Comparison of ENCODE assay signal across 11 cellular contexts in genomic region chr7:2525161-2525930, GRCh38. TPM values are rescaled to one million over a fixed set of nuclear protein-coding genes. Genes with fewer than 3 reads are reported as not detected.
A peak's percentile ranks its signal among the peaks of the same experiment; 100 is the strongest.
DNase-seq lines count a peak whose midpoint lies in the region; ATAC-seq and TF ChIP-seq lines count a peak whose summit lies in the region.
"Had no signal": no experiment of that assay in that cellular context is flagged by ENCODE, and none has a peak within 500 bp of the region (broad histone marks: within the 10 kb centered on the region; RNA-seq: fewer than 3 reads in every experiment).

No MANE protein-coding gene starts in this region.

- peaks cover 12% of the 10 kb centered on the region for H3K36me3 ChIP-seq in right atrium auricular region
- H3K36me3 ChIP-seq in WERI-Rb-1, result peaks cover 55% of the 10 kb centered on the region
- H3K36me3 ChIP-seq in vagina, result no peaks in the 10 kb centered on the region

- H3K27me3 Mint-ChIP-seq in naive B cell, result no peaks in the 10 kb centered on the region

- intact Hi-C loops in left ventricle myocardium superior (cut with micrococcal nuclease), result no loop called here
- intact Hi-C loops in vagina (cut with DNase I), result no loop called here
- intact Hi-C loops in posterior cingulate gyrus (cut with DNase I), result loop anchor here (2.0 kb wide), 1 partner anchor 33 kb away; the partner anchor contains the start of gene IQCE

- H3K4me3 Mint-ChIP-seq in naive B cell, result peak overlapping the region; percentile 35 to 81 (median 65)
- H3K4me3 Mint-ChIP-seq: mesothelial cell of epicardium had no signal

- no peak for TF ChIP-seq POLR2A in vagina (IDR thresholded peaks at IDR 0.05)

- peaks cover 0 to 92% of the 10 kb centered on the region in 2 donors for H3K4me1 ChIP-seq in right atrium auricular region
- peaks cover 98% of the 10 kb centered on the region for H3K4me1 ChIP-seq in vagina

- H3K27me3 ChIP-seq in right atrium auricular region (no peaks in the 10 kb centered on the region), WERI-Rb-1 (ENCODE audit: insufficient read depth, low read depth, severe bottlenecking) (no peaks in the 10 kb centered on the region), vagina (no peaks in the 10 kb centered on the region)

- peaks cover 0 to 13% of the 10 kb centered on the region in 2 donors for H3K36me3 Mint-ChIP-seq in naive B cell

- TF ChIP-seq CTCF in right atrium auricular region (IDR thresholded peaks at IDR 0.05), result no peak
- TF ChIP-seq CTCF in WERI-Rb-1 (IDR thresholded peaks at IDR 0.05; ENCODE audit: low read depth, low read length), result no peak
- no peak for TF ChIP-seq CTCF in vagina (IDR thresholded peaks at IDR 0.05)
- TF ChIP-seq CTCF in omental fat pad (IDR thresholded peaks at IDR 0.05), result no peak

- peak overlapping the region; percentile 61 to 95 (median 76) for H3K27ac Mint-ChIP-seq in naive B cell
- H3K27ac Mint-ChIP-seq: mesothelial cell of epicardium had no signal

- no peaks in the 10 kb centered on the region for H3K9me3 Mint-ChIP-seq in naive B cell
- H3K9me3 Mint-ChIP-seq: mesothelial cell of epicardium had no signal

- no peaks in the 10 kb centered on the region for H3K9me3 ChIP-seq in right atrium auricular region
- no peaks in the 10 kb centered on the region for H3K9me3 ChIP-seq in WERI-Rb-1 (ENCODE audit: severe bottlenecking)
- no peaks in the 10 kb centered on the region for H3K9me3 ChIP-seq in vagina

- H3K4me3 ChIP-seq in right atrium auricular region (no peak overlapping the region), WERI-Rb-1 (ENCODE audit: low read depth, low read length) (no peak overlapping the region), vagina (no peak overlapping the region)

- DNase-seq in left ventricle myocardium superior (peak; percentile 33), right atrium auricular region (ENCODE audit: low spot score) (no peak), WERI-Rb-1 (no peak), naive B cell (no peak), vagina (ENCODE audit: extremely low spot score in 2 of 2) (no peak), posterior cingulate gyrus (no peak), omental fat pad (ENCODE audit: low spot score) (no peak)
- DNase-seq: activated CD4-positive, CD25-positive, alpha-beta regulatory T cell treated with anti-CD3 and anti-CD28 coated beads, Interleukin-2, amount 50 U/mL, for 72 hours; activated naive CD4-positive, alpha-beta T cell treated with anti-CD3 and anti-CD28 coated beads, Interleukin-2, amount 50 U/mL, for 16 hours had no signal

- H3K27ac ChIP-seq in right atrium auricular region (no peak overlapping the region), WERI-Rb-1 (0 out of 2 replicates have a peak overlapping the region, but pooled peaks have one; percentile 31), vagina (peak overlapping the region; percentile 73)

- H3K4me1 Mint-ChIP-seq in naive B cell, result peaks cover 52 to 85% (median 68%) of the 10 kb centered on the region in 3 donors

- no peak for ATAC-seq in left ventricle myocardium superior
- ATAC-seq in naive B cell (ENCODE audit: low read depth in 2 of 2), result no peak
- no peak for ATAC-seq in HG02623 (IDR thresholded peaks at IDR 0.05; ENCODE audit: unreplicated experiment)
- no peak for ATAC-seq in omental fat pad (ENCODE audit: low FRiP score)

RNA-seq across cellular contexts. Expression of gene LFNG, which starts 5.8 kb away (rescaled TPM):
- total RNA-seq in left ventricle myocardium superior, result 6.4 TPM
- 1 to 10 TPM; 3.8 to 4.3 TPM for total RNA-seq in right atrium auricular region
- 1 to 10 TPM in 5 of 6 donors, under 1 TPM in 1; 0.59 to 4.0 (median 2.2) TPM for polyA plus RNA-seq in naive B cell (ENCODE audit: low read depth in 6 of 6)
- 36.8 TPM for total RNA-seq in vagina
- 10 to 100 TPM in 3 of 4 donors, 1 to 10 TPM in 1; 4.7 to 25.9 (median 21.6) TPM for total RNA-seq in omental fat pad

RNA-seq across cellular contexts. Expression of gene BRAT1, which starts 30.0 kb away (rescaled TPM):
- total RNA-seq in left ventricle myocardium superior (16.5 TPM), right atrium auricular region (10 to 100 TPM; 20.9 to 24.6 TPM), vagina (66.0 TPM), omental fat pad (10 to 100 TPM; 22.7 to 33.1 (median 26.3) TPM)
- polyA plus RNA-seq in naive B cell (ENCODE audit: low read depth in 6 of 6), result 10 to 100 TPM; 17.7 to 29.3 (median 20.6) TPM

RNA-seq across cellular contexts. Expression of gene IQCE, which starts 33.4 kb away (rescaled TPM):
- total RNA-seq in left ventricle myocardium superior (11.9 TPM), right atrium auricular region (1 to 10 TPM; 6.6 to 9.1 TPM), vagina (5.2 TPM), omental fat pad (10 to 100 TPM in 3 of 4 donors, 1 to 10 TPM in 1; 6.6 to 14.3 (median 12.8) TPM)
- polyA plus RNA-seq in naive B cell (ENCODE audit: low read depth in 6 of 6), result 1 to 10 TPM in 4 of 6 donors, under 1 TPM in 1, not detected in 1; 0.36 to 1.7 (median 1.3) TPM

RNA-seq across cellular contexts. Expression of gene GRIFIN, which starts 49.1 kb away (rescaled TPM):
- not detected for total RNA-seq in left ventricle myocardium superior
- total RNA-seq in right atrium auricular region, result not detected
- polyA plus RNA-seq in naive B cell (ENCODE audit: low read depth in 6 of 6), result not detected
- total RNA-seq in vagina, result not detected
- total RNA-seq in omental fat pad, result not detected
- total RNA-seq: mesothelial cell of epicardium had no signal

Comparison
In these comparisons a context has a peak if more than half of its experiments do, and no peak if none do; other contexts are left out.
1. H3K27ac ChIP-seq: peak in WERI-Rb-1 (single experiment) and vagina (single experiment); none in right atrium auricular region (0 of 2).